In genomic region chr15:82850242-82850591, GRCh38 we compare ENCODE assay signal across 11 cellular contexts. TPM values are rescaled to one million over a fixed set of nuclear protein-coding genes. Genes with fewer than 3 reads are reported as not detected.
DNase-seq lines count a peak whose midpoint lies in the region; ATAC-seq, FAIRE-seq and TF ChIP-seq lines count a peak whose summit lies in the region.
"Had no signal": no experiment of that assay in that cellular context is flagged by ENCODE, and none has a peak within 500 bp of the region (broad histone marks: within the 10 kb centered on the region; RNA-seq: fewer than 3 reads in every experiment).

No MANE protein-coding gene starts in this region.

- DNase-seq in left cardiac atrium, result no peak
- no peak for DNase-seq in Right ventricle myocardium inferior (ENCODE audit: missing footprints)
- peak; percentile 56 for DNase-seq in astrocyte of the hippocampus (ENCODE audit: low read depth, low spot score)
- no peak for DNase-seq in left lung
- no peak for DNase-seq in GM12892 (ENCODE audit: insufficient read length)
- no peak for DNase-seq in NCI-H1436 (lab: John Stamatoyannopoulos, UW)
- no peak for DNase-seq in pons (ENCODE audit: low spot score)
- no peak for DNase-seq in stimulated activated CD8-positive, alpha-beta memory T cell treated with anti-CD3 and anti-CD28 coated beads, Interleukin-4, amount 100 ng/mL, for 48 hours

- TF ChIP-seq CTCF in left lung (IDR thresholded peaks at IDR 0.05), result no peak

- no peak overlapping the region for H3K27ac ChIP-seq in left lung

- no peak for FAIRE-seq in GM12892 (lab: Jason Lieb, UNC)
- FAIRE-seq: urothelium cell line had no signal

- H3K4me1 ChIP-seq in left lung, result peaks cover 0 to 10% of the 10 kb centered on the region in 2 donors

- no peaks in the 10 kb centered on the region for H3K27me3 ChIP-seq in left lung

- no peaks in the 10 kb centered on the region for H3K9me3 ChIP-seq in left lung

- intact Hi-C loops in left cardiac atrium (cut with DNase I), result loop anchor here in 1 of 2 donors (2.0 kb wide), 1 partner anchor 151 kb away; no protein-coding TSS in a partner anchor
- intact Hi-C loops in Right ventricle myocardium inferior (cut with DNase I), result loop anchor here (2.0 to 10.0 kb wide), 2 partner anchors 65 to 151 kb away; no protein-coding TSS in a partner anchor
- intact Hi-C loops in left lung (cut with DNase I), result no loop called here

- H3K4me3 ChIP-seq in left lung, result no peak overlapping the region

- no peak for TF ChIP-seq POLR2A in GM12892 (IDR thresholded peaks at IDR 0.05; ENCODE audit: low read depth, low read length)

- peak; percentile 4 to 10 for ATAC-seq in left cardiac atrium
- ATAC-seq in Right ventricle myocardium inferior, result no peak
- peak; percentile 6 for ATAC-seq in left lung
- ATAC-seq: activated CD4-positive, CD25-positive, alpha-beta regulatory T cell treated with anti-CD3 and anti-CD28 coated beads, Interleukin-2, amount 50 U/mL, for 24 hours had no signal

- H3K36me3 ChIP-seq in left lung, result no peaks in the 10 kb centered on the region

RNA-seq across cellular contexts. Expression of gene WHAMM, which starts 40.8 kb away (rescaled TPM):
- 1 to 10 TPM; 6.3 to 7.2 TPM for total RNA-seq in left cardiac atrium
- 5.7 TPM for total RNA-seq in Right ventricle myocardium inferior
- 10 to 100 TPM in 1 of 2 donors, 1 to 10 TPM in 1; 9.3 to 11.0 TPM for total RNA-seq in left lung
- polyA plus RNA-seq in GM12892 (2012; ENCODE audit: missing spikeins), result 3.9 TPM

RNA-seq across cellular contexts. Expression of gene FSD2, which starts 44.3 kb away (rescaled TPM):
- total RNA-seq in left cardiac atrium, result 10 to 100 TPM; 47.7 to 94.3 TPM
- total RNA-seq in Right ventricle myocardium inferior, result 144 TPM
- total RNA-seq in left lung, result 1 to 10 TPM in 1 of 2 donors, not detected in 1; 1.3 TPM
- 0.15 TPM for polyA plus RNA-seq in GM12892 (2012; ENCODE audit: missing spikeins)
- total RNA-seq: pulmonary artery endothelial cell had no signal

Comparison
In these comparisons a context has a peak if more than half of its experiments do, and no peak if none do; other contexts are left out.
1. RNA of gene FSD2, which starts 44.3 kb away (total RNA-seq): 144 TPM in Right ventricle myocardium inferior (single experiment) and 47.7 to 94.3 TPM in left cardiac atrium; 1.3 TPM in left lung; every median in the first group is over 10 times any median in the second.